In the genomic region with DNA sequence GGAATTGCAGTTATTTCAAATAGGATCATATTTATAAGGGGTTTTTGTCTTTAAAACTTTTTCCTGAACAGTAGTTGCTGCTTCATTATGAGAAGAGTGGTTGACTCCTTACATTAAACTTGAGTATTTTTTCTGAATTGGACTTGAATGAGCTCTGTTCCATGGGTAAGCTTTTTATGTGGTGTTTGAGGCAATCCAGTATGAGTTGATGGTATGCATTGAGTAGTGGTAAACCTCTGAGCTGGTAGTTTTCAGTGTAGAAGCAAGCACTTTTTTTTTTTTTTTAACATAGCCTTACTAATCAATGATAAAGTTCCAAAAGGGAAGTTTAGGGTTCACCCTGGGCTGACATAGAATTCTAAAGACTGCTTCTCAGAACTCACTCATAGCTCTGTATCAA, we compare ENCODE assay signal across 12 cellular contexts. TPM values are rescaled to one million over a fixed set of nuclear protein-coding genes. Genes with fewer than 3 reads are reported as not detected.
DNase-seq lines count a peak whose midpoint lies in the region; ATAC-seq, FAIRE-seq and TF ChIP-seq lines count a peak whose summit lies in the region.
"Had no signal": no experiment of that assay in that cellular context is flagged by ENCODE, and none has a peak within 500 bp of the region (broad histone marks: within the 10 kb centered on the region; RNA-seq: fewer than 3 reads in every experiment).

No MANE protein-coding gene starts in this region.

- H3K4me1 ChIP-seq in GM23248 (ENCODE audit: insufficient read depth): peaks cover 45% of the 10 kb centered on the region
- peaks cover 36% of the 10 kb centered on the region for H3K4me1 ChIP-seq in OCI-LY7 (ENCODE audit: insufficient read depth, low read length, poor library complexity, severe bottlenecking)
- peaks cover 21% of the 10 kb centered on the region for H3K4me1 ChIP-seq in astrocyte (ENCODE audit: insufficient read depth, low read length)
- H3K4me1 ChIP-seq in gastroesophageal sphincter: peaks cover 10 to 84% (median 28%) of the 10 kb centered on the region in 3 donors

- TF ChIP-seq CTCF in OCI-LY7 (conservative IDR thresholded peaks at IDR 0.05; ENCODE audit: low read length) (no peak), astrocyte (IDR thresholded peaks at IDR 0.05; ENCODE audit: insufficient read depth, low read depth, low read length) (no peak), nephron progenitor cell (IDR thresholded peaks at IDR 0.05) (no peak), gastroesophageal sphincter (IDR thresholded peaks at IDR 0.05) (no peak)

- H3K9me3 Mint-ChIP-seq in astrocyte (ENCODE audit: unreplicated experiment): no peaks in the 10 kb centered on the region
- H3K9me3 Mint-ChIP-seq in nephron progenitor cell: no peaks in the 10 kb centered on the region

- H4K20me1 ChIP-seq in GM23248 (ENCODE audit: insufficient read depth) (peaks cover 57% of the 10 kb centered on the region), OCI-LY7 (ENCODE audit: insufficient read depth, low read length) (peaks cover 53% of the 10 kb centered on the region), astrocyte (ENCODE audit: insufficient read depth, low read length) (peaks cover 78% of the 10 kb centered on the region)

- H3K79me2 ChIP-seq in GM23248 (ENCODE audit: insufficient read depth): peaks cover 81% of the 10 kb centered on the region
- peaks cover 81% of the 10 kb centered on the region for H3K79me2 ChIP-seq in OCI-LY7 (ENCODE audit: insufficient read depth, low read depth, low read length)
- peaks cover 82% of the 10 kb centered on the region for H3K79me2 ChIP-seq in astrocyte (ENCODE audit: insufficient read depth, low read length)

- intact Hi-C loops in OCI-LY7 (cut with micrococcal nuclease; ENCODE audit: unreplicated experiment) (loop anchor here (5.0 kb wide), 3 partner anchors 77 to 432 kb away; partner anchors contain the start of gene ARCN1), sciatic nerve (cut with DNase I) (no loop called here)

- H3K27me3 ChIP-seq in GM23248 (replicated peaks; ENCODE audit: insufficient read depth): no peaks in the 10 kb centered on the region
- no peaks in the 10 kb centered on the region for H3K27me3 ChIP-seq in astrocyte (ENCODE audit: insufficient read depth, low read length)
- no peaks in the 10 kb centered on the region for H3K27me3 ChIP-seq in gastroesophageal sphincter
- H3K27me3 ChIP-seq: pancreas had no signal

- no peaks in the 10 kb centered on the region for H3K36me3 ChIP-seq in GM23248 (ENCODE audit: low read depth)
- peaks cover 58% of the 10 kb centered on the region for H3K36me3 ChIP-seq in OCI-LY7 (ENCODE audit: insufficient read depth, low read length)
- H3K36me3 ChIP-seq in astrocyte (ENCODE audit: insufficient read depth, low read length): no peaks in the 10 kb centered on the region
- H3K36me3 ChIP-seq in gastroesophageal sphincter: no peaks in the 10 kb centered on the region
- H3K36me3 ChIP-seq: pancreas had no signal

- no peak for DNase-seq in GM23248
- no peak for DNase-seq in OCI-LY7 (ENCODE audit: low spot score)
- DNase-seq in astrocyte (ENCODE audit: low read depth): no peak
- DNase-seq in nephron progenitor cell: no peak
- no peak for DNase-seq in inferior parietal cortex (ENCODE audit: extremely low spot score)
- no peak for DNase-seq in sciatic nerve (ENCODE audit: low spot score)
- DNase-seq: NCI-H1105 treated with DMSO at 0.1 percent for 48 hours; NCI-H748 treated with DMSO at 0.1 percent for 48 hours; pancreas; stimulated activated CD4-positive, alpha-beta T cell treated with anti-CD3 and anti-CD28 coated beads, Interleukin-1b, Interleukin-23, amount 100 ng/mL, for 48 hours had no signal

- CTCF ChIA-PET in OCI-LY7 (lab: Charles Lee; ENCODE audit: unreplicated experiment): no interaction called here

- peak overlapping the region; percentile 94 for H3K4me2 ChIP-seq in GM23248 (ENCODE audit: unreplicated experiment)
- peak overlapping the region; percentile 85 for H3K4me2 ChIP-seq in OCI-LY7 (ENCODE audit: low read length)
- H3K4me2 ChIP-seq in astrocyte (ENCODE audit: low read length): peak overlapping the region; percentile 93

- peaks cover 40% of the 10 kb centered on the region for H3K4me1 Mint-ChIP-seq in astrocyte (ENCODE audit: low read depth, unreplicated experiment)
- peaks cover 73% of the 10 kb centered on the region for H3K4me1 Mint-ChIP-seq in nephron progenitor cell

- H3K27ac ChIP-seq in GM23248 (peak overlapping the region; percentile 76; the same call in 1 of the 2 replicates), OCI-LY7 (ENCODE audit: low read depth, low read length, poor library complexity, severe bottlenecking) (no peak overlapping the region), astrocyte (ENCODE audit: low read depth, low read length) (no peak overlapping the region), gastroesophageal sphincter (no peak overlapping the region)
- H3K27ac ChIP-seq: pancreas had no signal

- H3K4me3 Mint-ChIP-seq in astrocyte (ENCODE audit: unreplicated experiment): peak overlapping the region; percentile 84
- peak overlapping the region; percentile 86 for H3K4me3 Mint-ChIP-seq in nephron progenitor cell

- no peaks in the 10 kb centered on the region for H3K27me3 Mint-ChIP-seq in astrocyte (ENCODE audit: low read depth, unreplicated experiment)
- H3K27me3 Mint-ChIP-seq in nephron progenitor cell (ENCODE audit: low read depth, poor library complexity): peaks cover 2% of the 10 kb centered on the region

- H2AFZ ChIP-seq in GM23248 (no peak overlapping the region), OCI-LY7 (ENCODE audit: low read length) (no peak overlapping the region), astrocyte (ENCODE audit: low read depth, low read length) (no peak overlapping the region)

- FAIRE-seq in astrocyte (lab: Jason Lieb, UNC): no peak
- FAIRE-seq: pancreas had no signal

- H3K27ac Mint-ChIP-seq in astrocyte (ENCODE audit: unreplicated experiment) (no peak overlapping the region), nephron progenitor cell (no peak overlapping the region)

- ATAC-seq in sciatic nerve (no peak), HG03439 (IDR thresholded peaks at IDR 0.05; ENCODE audit: unreplicated experiment) (no peak), gastroesophageal sphincter (no peak)
- ATAC-seq: pancreas had no signal

- POLR2A ChIA-PET in OCI-LY7 (lab: Charles Lee): interaction anchor here (0.7 to 1.5 kb wide), 4 partner anchors 8 to 413 kb away, joined by 3 to 4 read pairs (median 4); no protein-coding TSS in a partner anchor

- H3K9me2 ChIP-seq in GM23248 (ENCODE audit: insufficient read depth): no peaks in the 10 kb centered on the region
- no peaks in the 10 kb centered on the region for H3K9me2 ChIP-seq in OCI-LY7 (ENCODE audit: insufficient read depth, low read length)

- BruUV-seq in OCI-LY7 (replicated peaks; lab: Mats Ljungman, UMichigan): no TSS peak

- H3K9me3 ChIP-seq in GM23248 (ENCODE audit: low read depth): no peaks in the 10 kb centered on the region
- H3K9me3 ChIP-seq in OCI-LY7 (ENCODE audit: low read length): no peaks in the 10 kb centered on the region
- H3K9me3 ChIP-seq in astrocyte (ENCODE audit: insufficient read depth, low read depth, low read length): no peaks in the 10 kb centered on the region
- H3K9me3 ChIP-seq in gastroesophageal sphincter: no peaks in the 10 kb centered on the region
- H3K9me3 ChIP-seq: pancreas had no signal

- in situ Hi-C loops in GM23248 (cut with MboI): no loop called here

- H3K9ac ChIP-seq in GM23248 (peak overlapping the region; percentile 96; the same call in 1 of the 2 replicates), astrocyte (ENCODE audit: low read length) (no peak overlapping the region)

- TF ChIP-seq EP300 in gastroesophageal sphincter (IDR thresholded peaks at IDR 0.05): no peak

- H3K36me3 Mint-ChIP-seq in astrocyte (ENCODE audit: low read depth, unreplicated experiment): peaks cover 4% of the 10 kb centered on the region
- H3K36me3 Mint-ChIP-seq in nephron progenitor cell (ENCODE audit: low read depth): no peaks in the 10 kb centered on the region

- H3F3A ChIP-seq in GM23248 (ENCODE audit: insufficient read depth): peaks cover 14% of the 10 kb centered on the region

- H3K4me3 ChIP-seq in GM23248 (peak overlapping the region; percentile 77), OCI-LY7 (ENCODE audit: low read depth, low read length, poor library complexity, severe bottlenecking) (peak overlapping the region; percentile 87), astrocyte (ENCODE audit: insufficient read depth, low read depth, low read length) (no peak overlapping the region), gastroesophageal sphincter (no peak overlapping the region)
- H3K4me3 ChIP-seq: pancreas had no signal

- TF ChIP-seq POLR2A in gastroesophageal sphincter (IDR thresholded peaks at IDR 0.05): no peak

RNA-seq across cellular contexts. Expression of gene KMT2A, which starts 3.4 kb away (rescaled TPM):
- 19.1 TPM in 2 replicates for total RNA-seq in GM23248 (2014; rRNA removed; shearing (Covaris generic))
- 7.6 and 8.1 TPM in 2 replicates for polyA plus RNA-seq in GM23248 (2016; fragmentation: Nextera tagmentation; extraction: Ambion mirVana)
- 55.8 and 58.8 TPM in 2 replicates for total RNA-seq in OCI-LY7 (2014; rRNA removed; shearing (Covaris generic))
- total RNA-seq in OCI-LY7 (2022) (90.0 and 96.4 TPM in 2 replicates), astrocyte (58.7 and 60.0 TPM in 2 replicates), sciatic nerve (132 TPM), gastroesophageal sphincter (100 to 1,000 TPM in 1 of 4 donors, 10 to 100 TPM in 3; 42.3 to 116 (median 74.8) TPM)

RNA-seq across cellular contexts. Expression of gene ATP5MG, which starts 38.2 kb away (rescaled TPM):
- total RNA-seq in GM23248 (2014; rRNA removed; shearing (Covaris generic)): 32.3 and 79.4 TPM in 2 replicates
- 414 and 426 TPM in 2 replicates for polyA plus RNA-seq in GM23248 (2016; fragmentation: Nextera tagmentation; extraction: Ambion mirVana)
- total RNA-seq in OCI-LY7 (2014; rRNA removed; shearing (Covaris generic)): 212 and 222 TPM in 2 replicates
- total RNA-seq in OCI-LY7 (2022): 266 and 294 TPM in 2 replicates
- total RNA-seq in astrocyte: 182 and 194 TPM in 2 replicates
- total RNA-seq in sciatic nerve: 117 TPM
- total RNA-seq in gastroesophageal sphincter: 10 to 100 TPM; 59.8 to 79.4 (median 70.2) TPM

Comparison
In these comparisons a context has a peak if more than half of its experiments do, and no peak if none do; other contexts are left out.
1. H3K4me3 ChIP-seq: peak in GM23248 (single experiment) and OCI-LY7 (single experiment); none in astrocyte (single experiment) and gastroesophageal sphincter (0 of 2).
2. Peak in every context shown above with its lines, with median percentiles within 50 percentile points of each other: H3K4me2 ChIP-seq.